8 cellular contexts compared by ENCODE assay signal in genomic region chr3:102224171-102224570, GRCh38.
DNase-seq lines count a peak whose midpoint lies in the region; ATAC-seq and TF ChIP-seq lines count a peak whose summit lies in the region.

No MANE protein-coding gene starts in this region.

- H3K9me3 ChIP-seq in CD4-positive, alpha-beta memory T cell (ENCODE audit: control insufficient read depth in 1 of 2, low read length in 2 of 2), result no peaks in the 10 kb centered on the region

- peaks cover 7% of the 10 kb centered on the region for H3K9me3 Mint-ChIP-seq in activated CD4-positive, alpha-beta T cell treated with anti-CD3 and anti-CD28 coated beads, Interleukin-2, amount 10 ng/mL, durations not matched to agents 7 days and 5 days
- H3K9me3 Mint-ChIP-seq in CD4-positive, alpha-beta memory T cell, result peaks cover 0 to 6% (median 0%) of the 10 kb centered on the region in 8 donors

- DNase-seq in GM13976 (ENCODE audit: low spot score), result peak; percentile 27
- peak; percentile 22 for DNase-seq in KBM-7
- DNase-seq in choroid plexus epithelial cell (ENCODE audit: low read depth), result peak; percentile 59
- peak; percentile 2 for DNase-seq in pulmonary artery endothelial cell (ENCODE audit: low read depth, low spot score)
- DNase-seq in activated CD4-positive, alpha-beta T cell treated with anti-CD3 and anti-CD28 coated beads, Interleukin-2, amount 10 ng/mL, durations not matched to agents 7 days and 5 days, result no peak
- no peak for DNase-seq in CD4-positive, alpha-beta memory T cell
- no peak for DNase-seq in NCI-H2196 (lab: John Stamatoyannopoulos, UW; ENCODE audit: unreplicated experiment)

- peaks cover 12% of the 10 kb centered on the region for H3K27me3 Mint-ChIP-seq in activated CD4-positive, alpha-beta T cell treated with anti-CD3 and anti-CD28 coated beads, Interleukin-2, amount 10 ng/mL, durations not matched to agents 7 days and 5 days
- H3K27me3 Mint-ChIP-seq in CD4-positive, alpha-beta memory T cell, result no peaks in the 10 kb centered on the region

- peak; percentile 29 for TF ChIP-seq CTCF in GM13976 (IDR thresholded peaks at IDR 0.05; ENCODE audit: borderline replicate concordance, control extremely low read depth, extremely low read depth, insufficient read depth, missing control alignments)
- peak; percentile 61 for TF ChIP-seq CTCF in choroid plexus epithelial cell (conservative IDR thresholded peaks at IDR 0.05; ENCODE audit: low read depth, low read length)

- POLR2A ChIA-PET in activated CD4-positive, alpha-beta T cell treated with anti-CD3 and anti-CD28 coated beads, Interleukin-2, amount 10 ng/mL, durations not matched to agents 7 days and 5 days (lab: Charles Lee), result no interaction called here
- POLR2A ChIA-PET in CD4-positive, alpha-beta memory T cell (lab: Charles Lee; ENCODE audit: partially characterized antibody), result interaction anchor here (1.2 kb wide), 1 partner anchor 414 kb away, joined by 5 read pairs; no protein-coding TSS in a partner anchor

- no peaks in the 10 kb centered on the region for H3K36me3 ChIP-seq in CD4-positive, alpha-beta memory T cell (ENCODE audit: insufficient read depth, low read length)

- H3K4me3 Mint-ChIP-seq in activated CD4-positive, alpha-beta T cell treated with anti-CD3 and anti-CD28 coated beads, Interleukin-2, amount 10 ng/mL, durations not matched to agents 7 days and 5 days, result no peak overlapping the region
- H3K4me3 Mint-ChIP-seq in CD4-positive, alpha-beta memory T cell, result no peak overlapping the region

- no peak overlapping the region for H3K27ac ChIP-seq in CD4-positive, alpha-beta memory T cell (ENCODE audit: low read depth, low read length)

- peaks cover 26% of the 10 kb centered on the region for H3K4me1 Mint-ChIP-seq in activated CD4-positive, alpha-beta T cell treated with anti-CD3 and anti-CD28 coated beads, Interleukin-2, amount 10 ng/mL, durations not matched to agents 7 days and 5 days
- peaks cover 17 to 29% (median 26%) of the 10 kb centered on the region in 4 donors for H3K4me1 Mint-ChIP-seq in CD4-positive, alpha-beta memory T cell

- H3K36me3 Mint-ChIP-seq in activated CD4-positive, alpha-beta T cell treated with anti-CD3 and anti-CD28 coated beads, Interleukin-2, amount 10 ng/mL, durations not matched to agents 7 days and 5 days (ENCODE audit: low read depth), result peaks cover 2% of the 10 kb centered on the region
- H3K36me3 Mint-ChIP-seq in CD4-positive, alpha-beta memory T cell, result no peaks in the 10 kb centered on the region

- intact Hi-C loops in CD4-positive, alpha-beta memory T cell (cut with micrococcal nuclease), result loop anchor here (10.0 kb wide), 1 partner anchor 451 kb away; no protein-coding TSS in a partner anchor

- no peak overlapping the region for H3K27ac Mint-ChIP-seq in activated CD4-positive, alpha-beta T cell treated with anti-CD3 and anti-CD28 coated beads, Interleukin-2, amount 10 ng/mL, durations not matched to agents 7 days and 5 days
- H3K27ac Mint-ChIP-seq in CD4-positive, alpha-beta memory T cell, result peak overlapping the region in 2 of 7 donors; percentile 25 to 79

- no peaks in the 10 kb centered on the region for H3K27me3 ChIP-seq in CD4-positive, alpha-beta memory T cell (ENCODE audit: insufficient read depth, low read length)

- ATAC-seq in HG02973 (IDR thresholded peaks at IDR 0.05; ENCODE audit: unreplicated experiment), result no peak

- in situ Hi-C loops in GM13976 (cut with MboI; ENCODE audit: low sequenced_read_pairs, unreplicated experiment) (loop anchor here (5.0 to 10.0 kb wide), 2 partner anchors 417 to 519 kb away; no protein-coding TSS in a partner anchor), KBM-7 (cut with MboI; ENCODE audit: low pct_unique_long_range_greater_than_20kb, low sequenced_read_pairs) (loop anchor here (10.0 kb wide), 1 partner anchor 409 kb away; no protein-coding TSS in a partner anchor)

- H3K4me1 ChIP-seq in CD4-positive, alpha-beta memory T cell (ENCODE audit: insufficient read depth, low read length), result peaks cover 22% of the 10 kb centered on the region

- H3K4me3 ChIP-seq in choroid plexus epithelial cell (ENCODE audit: low read depth, low read length), result no peak overlapping the region
- H3K4me3 ChIP-seq in CD4-positive, alpha-beta memory T cell (ENCODE audit: low read length in 2 of 2), result no peak overlapping the region

- CTCF ChIA-PET in activated CD4-positive, alpha-beta T cell treated with anti-CD3 and anti-CD28 coated beads, Interleukin-2, amount 10 ng/mL, durations not matched to agents 7 days and 5 days (lab: Charles Lee), result interaction anchor here (1.5 to 2.1 kb wide), 2 partner anchors 414 to 419 kb away, joined by 3 to 11 read pairs; no protein-coding TSS in a partner anchor
- CTCF ChIA-PET in CD4-positive, alpha-beta memory T cell (lab: Charles Lee; ENCODE audit: partially characterized antibody), result interaction anchor here (0.6 to 13.5 kb wide), 8 partner anchors 19 to 416 kb away, joined by 3 to 573 read pairs (median 9); no protein-coding TSS in a partner anchor

Comparison
In these comparisons a context has a peak if more than half of its experiments do, and no peak if none do; other contexts are left out.
1. DNase-seq: peak in GM13976 (single experiment), KBM-7 (single experiment), choroid plexus epithelial cell (single experiment) and pulmonary artery endothelial cell (single experiment); none in activated CD4-positive, alpha-beta T cell treated with anti-CD3 and anti-CD28 coated beads, Interleukin-2, amount 10 ng/mL, durations not matched to agents 7 days and 5 days (single experiment), CD4-positive, alpha-beta memory T cell (0 of 5) and NCI-H2196 (single experiment).